Comparison of ENCODE assay signal across 11 cellular contexts in the genomic region with DNA sequence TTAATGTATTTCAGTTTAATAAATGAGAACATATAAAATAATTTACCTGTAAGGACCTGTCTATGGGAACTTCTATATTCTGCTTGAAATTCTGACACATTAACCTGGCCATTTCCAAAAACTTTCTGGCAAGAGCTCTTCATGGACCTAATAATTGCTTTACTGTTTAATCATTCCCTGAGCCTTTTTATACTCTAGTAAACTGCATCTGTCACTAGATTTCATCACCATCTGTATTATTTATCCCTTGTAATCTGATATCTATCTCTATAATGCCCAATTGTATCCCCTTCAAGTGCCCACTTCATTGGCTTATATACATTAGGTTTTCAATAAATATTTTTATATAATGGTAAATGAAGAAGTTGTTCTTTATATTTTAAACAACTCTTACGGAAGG.
DNase-seq lines count a peak whose midpoint lies in the region; TF ChIP-seq lines count a peak whose summit lies in the region.
"Had no signal": no experiment of that assay in that cellular context is flagged by ENCODE, and none has a peak within 500 bp of the region (broad histone marks: within the 10 kb centered on the region; RNA-seq: fewer than 3 reads in every experiment).

No MANE protein-coding gene starts in this region.

- no peak overlapping the region for H3K4ac ChIP-seq in mesenchymal stem cell (ENCODE audit: low read depth in 1 of 2, low read length in 2 of 2)

- peaks cover 8% of the 10 kb centered on the region for H3K79me1 ChIP-seq in mesenchymal stem cell (replicated peaks; ENCODE audit: low read length, poor library complexity, severe bottlenecking)

- dilution Hi-C loops in mammary epithelial cell (cut with HindIII; ENCODE audit: low sequenced_read_pairs): no loop called here

- H3K4me3 ChIP-seq in mammary epithelial cell (replicated peaks in 1 of 3; ENCODE audit: insufficient read depth in 1 of 3, low read depth in 2 of 3, low read length in 3 of 3) (no peak overlapping the region), mesenchymal stem cell (ENCODE audit: insufficient read depth in 1 of 2, low read depth in 1 of 2, low read length in 2 of 2) (peak overlapping the region in 1 of 2 experiments; percentile 21), uterus (no peak overlapping the region)

- 0% methylated on average over 1 of the region's 1 CpG for WGBS in mammary epithelial cell (ENCODE audit: low coverage, missing lambda C conversion rate)
- WGBS in mesenchymal stem cell: no CpG with 5 or more reads among the region's 1 CpG

- peak; percentile 86 to 96 for DNase-seq in NCI-H524 (lab: John Stamatoyannopoulos, UW)
- DNase-seq in mammary epithelial cell: peak; percentile 41
- DNase-seq in mesenchymal stem cell: peak; percentile 51
- no peak for DNase-seq in uterus
- DNase-seq in AML-193 (lab: John Stamatoyannopoulos, UW): no peak
- DNase-seq in NOMO-1 treated with dmso at 0.1 percent for 144 hours (lab: John Stamatoyannopoulos, UW; ENCODE audit: unreplicated experiment): no peak
- no peak for DNase-seq in GM19240 (ENCODE audit: insufficient read length, low spot score)
- DNase-seq: amygdala, Caco-2, NCI-H1417 treated with DMSO at 0.1 percent for 48 hours had no signal

- TF ChIP-seq CTCF in mammary epithelial cell (conservative IDR thresholded peaks at IDR 0.05 in 1 of 2, IDR thresholded peaks at IDR 0.05 in 1 of 2; ENCODE audit: extremely low read depth in 1 of 2, insufficient read depth in 1 of 2, low read depth in 1 of 2, low read length in 2 of 2) (no peak), uterus (IDR thresholded peaks at IDR 0.05) (no peak)

- H3K9me3 ChIP-seq in mammary epithelial cell (replicated peaks; ENCODE audit: insufficient read depth, low read length) (no peaks in the 10 kb centered on the region), mesenchymal stem cell (ENCODE audit: control insufficient read depth, low read length) (peaks cover 15% of the 10 kb centered on the region), uterus (peaks cover 0 to 5% of the 10 kb centered on the region in 2 donors)

- H3K9ac ChIP-seq in mammary epithelial cell (ENCODE audit: insufficient read depth, low read length) (no peak overlapping the region), mesenchymal stem cell (ENCODE audit: low read length) (peak overlapping the region; percentile 84)

- H2AK5ac ChIP-seq in mesenchymal stem cell (ENCODE audit: low read length, severe bottlenecking): no peak overlapping the region

- in situ Hi-C loops in mammary epithelial cell (cut with MboI; ENCODE audit: low sequenced_read_pairs in 2 of 2): no loop called here

- H3K27me3 ChIP-seq in mammary epithelial cell (ENCODE audit: insufficient read depth, low read length) (no peaks in the 10 kb centered on the region), mesenchymal stem cell (ENCODE audit: control insufficient read depth in 1 of 2, insufficient read depth in 1 of 2, low read length in 2 of 2) (no peaks in the 10 kb centered on the region), uterus (no peaks in the 10 kb centered on the region)

- intact Hi-C loops in mammary epithelial cell (cut with micrococcal nuclease) (loop anchor here (10.0 kb wide), 1 partner anchor 797 kb away; no protein-coding TSS in a partner anchor), uterus (cut with DNase I; ENCODE audit: low total_unique reads) (no loop called here)

- H4K20me1 ChIP-seq in mammary epithelial cell (ENCODE audit: insufficient read depth, low read length): no peaks in the 10 kb centered on the region

- H2BK12ac ChIP-seq in mesenchymal stem cell (ENCODE audit: low read length in 2 of 2): no peak overlapping the region

- H3K36me3 ChIP-seq in mammary epithelial cell (ENCODE audit: insufficient read depth, low read length) (no peaks in the 10 kb centered on the region), mesenchymal stem cell (ENCODE audit: control insufficient read depth in 1 of 2, insufficient read depth in 2 of 2, low read depth in 1 of 2, low read length in 2 of 2) (no peaks in the 10 kb centered on the region), uterus (no peaks in the 10 kb centered on the region)

- H3K4me1 ChIP-seq in mammary epithelial cell (ENCODE audit: insufficient read depth, low read length) (peaks cover 57% of the 10 kb centered on the region), mesenchymal stem cell (ENCODE audit: control insufficient read depth, insufficient read depth, low read depth, low read length) (peaks cover 8% of the 10 kb centered on the region), uterus (peaks cover 15 to 20% of the 10 kb centered on the region in 2 donors)

- H3K27ac ChIP-seq in mammary epithelial cell (ENCODE audit: insufficient read depth, low read depth, low read length) (peak overlapping the region; percentile 76), mesenchymal stem cell (ENCODE audit: low read length, poor library complexity, severe bottlenecking) (peak overlapping the region; percentile 93), uterus (peak overlapping the region; percentile 92 to 96)
- H3K27ac ChIP-seq: RWPE1 had no signal

- no peak overlapping the region for H2BK120ac ChIP-seq in mesenchymal stem cell (ENCODE audit: low read depth, low read length)

- no peak overlapping the region for H4K91ac ChIP-seq in mesenchymal stem cell (ENCODE audit: low read length)

- CTCF ChIA-PET in mammary epithelial cell (lab: Charles Lee; ENCODE audit: low non-redundant PET): no interaction called here

- TF ChIP-seq POLR2A in uterus (IDR thresholded peaks at IDR 0.05): no peak

- H2BK5ac ChIP-seq in mesenchymal stem cell (ENCODE audit: low read depth, low read length, poor library complexity, severe bottlenecking): no peak overlapping the region

- no peaks in the 10 kb centered on the region for H3K79me2 ChIP-seq in mammary epithelial cell (ENCODE audit: insufficient read depth, low read length)

- no peak overlapping the region for H3K23ac ChIP-seq in mesenchymal stem cell (ENCODE audit: low read length in 2 of 2)

- no peak overlapping the region for H3K18ac ChIP-seq in mesenchymal stem cell (ENCODE audit: low read depth in 1 of 2, low read length in 2 of 2)

- no peak overlapping the region for H3K14ac ChIP-seq in mesenchymal stem cell (ENCODE audit: low read length in 2 of 2)

- TSS peak; percentile 53 for BruUV-seq in mammary epithelial cell (replicated peaks; lab: Mats Ljungman, UMichigan)

- no peak overlapping the region for H2BK15ac ChIP-seq in mesenchymal stem cell (ENCODE audit: low read depth, poor library complexity, severe bottlenecking)

- H4K8ac ChIP-seq in mesenchymal stem cell (ENCODE audit: low read length): no peak overlapping the region

- H3K4me2 ChIP-seq in mammary epithelial cell (ENCODE audit: insufficient read depth, low read depth, low read length): peak overlapping the region; percentile 46
- H3K4me2 ChIP-seq in mesenchymal stem cell (ENCODE audit: low read length, poor library complexity, severe bottlenecking): no peak overlapping the region

- no peak overlapping the region for H2AFZ ChIP-seq in mammary epithelial cell (ENCODE audit: low read depth, low read length)
- no peak overlapping the region for H2AFZ ChIP-seq in mesenchymal stem cell (ENCODE audit: low read depth, low read length)

Comparison
In these comparisons a context has a peak if more than half of its experiments do, and no peak if none do; other contexts are left out.
1. DNase-seq: peak in NCI-H524 (2 of 2), mammary epithelial cell (single experiment) and mesenchymal stem cell (single experiment); none in uterus (0 of 2), AML-193 (0 of 2), NOMO-1 treated with dmso at 0.1 percent for 144 hours (single experiment) and GM19240 (single experiment).
2. Peak in every context shown above with its lines, with median percentiles within 50 percentile points of each other: H3K27ac ChIP-seq.